ENCODE assay signal across 1 cellular context in the genomic region with DNA sequence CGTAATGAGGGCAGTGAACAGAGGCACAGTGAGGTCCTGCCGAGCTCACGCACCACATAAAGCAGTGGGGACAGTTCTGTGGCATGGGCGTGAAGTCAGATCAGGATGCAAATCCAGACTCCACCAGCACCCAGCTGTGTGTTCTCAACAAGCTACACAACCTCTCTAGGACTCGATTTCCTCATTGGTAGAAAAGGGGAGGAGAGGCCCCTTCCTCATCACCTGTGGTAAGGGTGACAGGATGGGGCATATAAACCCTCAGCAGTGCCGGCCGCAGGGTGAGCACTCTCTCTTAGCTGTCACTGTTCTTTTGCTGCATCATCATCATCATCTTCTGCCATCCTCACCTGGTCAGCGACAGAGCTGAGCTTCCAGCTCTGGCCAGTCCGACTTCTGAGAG.
TF ChIP-seq lines count a peak whose summit lies in the region.

No MANE protein-coding gene starts in this region.

TF ChIP-seq in GM12878, 131 proteins besides CTCF, POLR2A, EP300 and RAD21:
- TF ChIP-seq BRCA1 (IDR thresholded peaks at IDR 0.05; ENCODE audit: low read depth, low read length): no peak
- TF ChIP-seq RUNX3 (IDR thresholded peaks at IDR 0.05; ENCODE audit: low read length): 0 out of 2 replicates have a peak, but pooled peaks have one; percentile 5
